Comparison of ENCODE assay signal across 8 cellular contexts in genomic region chr2:127387655-127388422, GRCh38. TPM values are rescaled to one million over a fixed set of nuclear protein-coding genes. Genes with fewer than 3 reads are reported as not detected.
A peak's percentile ranks its signal among the peaks of the same experiment; 100 is the strongest.
DNase-seq lines count a peak whose midpoint lies in the region; ATAC-seq and TF ChIP-seq lines count a peak whose summit lies in the region.

Gene MAP3K2, minus strand, starts transcription at chr2:127387975. Its CDS starts 44,846 bp downstream, at chr2:127343129.

- H3K4me1 ChIP-seq in parathyroid adenoma (peaks cover 20% of the 10 kb centered on the region), tibial artery (peaks cover 0 to 54% (median 16%) of the 10 kb centered on the region in 4 donors)

- ATAC-seq in HG02642 (IDR thresholded peaks at IDR 0.05; ENCODE audit: poor library complexity, unreplicated experiment) (peak; percentile 86), Right ventricle myocardium superior (ENCODE audit: poor library complexity) (peak; percentile 94)
- peak; percentile 75 for ATAC-seq in activated naive CD8-positive, alpha-beta T cell treated with anti-CD3 and anti-CD28 coated beads, Interleukin-2, amount 50 U/mL, for 24 hours

- DNase-seq in GM12865 (ENCODE audit: low read depth) = peak; percentile 97
- DNase-seq in NCI-H1105 treated with DMSO at 0.1 percent for 48 hours (lab: John Stamatoyannopoulos, UW) = peak; percentile 72
- peak; percentile 85 for DNase-seq in SW480 (ENCODE audit: low spot score)
- peak; percentile 96 for DNase-seq in activated naive CD8-positive, alpha-beta T cell treated with anti-CD3 and anti-CD28 coated beads, Interleukin-2, amount 50 U/mL, for 24 hours
- DNase-seq in Right ventricle myocardium superior = peak; percentile 95
- peak; percentile 90 to 97 for DNase-seq in tibial artery

- H3K4me2 ChIP-seq in parathyroid adenoma (ENCODE audit: low read length) = peak within 1 kb of the TSS; percentile 81

- peak within 1 kb of the TSS; percentile 89 for H2AFZ ChIP-seq in parathyroid adenoma

- H3K27me3 ChIP-seq in parathyroid adenoma (ENCODE audit: control insufficient read depth, insufficient read depth, low read length) (no peaks in the 10 kb centered on the region), tibial artery (no peaks in the 10 kb centered on the region)

- peak within 1 kb of the TSS; percentile 75 for H3K4me3 ChIP-seq in GM12865 (ENCODE audit: low read depth, low read length)
- H3K4me3 ChIP-seq in parathyroid adenoma (ENCODE audit: low read depth, low read length) = peak within 1 kb of the TSS; percentile 88
- H3K4me3 ChIP-seq in tibial artery = peak within 1 kb of the TSS; percentile 70 to 97

- H3K9me3 ChIP-seq in parathyroid adenoma (ENCODE audit: control insufficient read depth, low read length) (no peaks in the 10 kb centered on the region), tibial artery (no peaks in the 10 kb centered on the region)

- peaks cover 14% of the 10 kb centered on the region for H3K36me3 Mint-ChIP-seq in activated naive CD8-positive, alpha-beta T cell treated with anti-CD3 and anti-CD28 coated beads, Interleukin-2, amount 50 U/mL, for 24 hours (ENCODE audit: low read depth)

- H3K27me3 Mint-ChIP-seq in activated naive CD8-positive, alpha-beta T cell treated with anti-CD3 and anti-CD28 coated beads, Interleukin-2, amount 50 U/mL, for 24 hours = no peaks in the 10 kb centered on the region

- peak within 1 kb of the TSS; percentile 93 for H3K4me3 Mint-ChIP-seq in activated naive CD8-positive, alpha-beta T cell treated with anti-CD3 and anti-CD28 coated beads, Interleukin-2, amount 50 U/mL, for 24 hours

- H3K4me1 Mint-ChIP-seq in activated naive CD8-positive, alpha-beta T cell treated with anti-CD3 and anti-CD28 coated beads, Interleukin-2, amount 50 U/mL, for 24 hours = peaks cover 77% of the 10 kb centered on the region

- intact Hi-C loops in Right ventricle myocardium superior (cut with DNase I) (no loop called here), tibial artery (cut with DNase I; ENCODE audit: low total_unique reads) (loop anchor here (10.0 kb wide), 1 partner anchor 287 kb away; the partner anchor contains the start of gene LIMS2)

- H3K36me3 ChIP-seq in parathyroid adenoma (ENCODE audit: control insufficient read depth, insufficient read depth, low read length) = no peaks in the 10 kb centered on the region
- no peaks in the 10 kb centered on the region for H3K36me3 ChIP-seq in tibial artery

- H3K9me3 Mint-ChIP-seq in activated naive CD8-positive, alpha-beta T cell treated with anti-CD3 and anti-CD28 coated beads, Interleukin-2, amount 50 U/mL, for 24 hours = peaks cover 4% of the 10 kb centered on the region

- H3K79me2 ChIP-seq in parathyroid adenoma = peaks cover 11% of the 10 kb centered on the region

- H3K9ac ChIP-seq in parathyroid adenoma = peak within 1 kb of the TSS; percentile 99

- H3K27ac ChIP-seq in parathyroid adenoma (peak within 1 kb of the TSS; percentile 98), tibial artery (peak within 1 kb of the TSS; percentile 99 to 100)

- TF ChIP-seq CTCF in GM12865 (IDR thresholded peaks at IDR 0.05; ENCODE audit: insufficient read depth, low read depth, low read length, missing control alignments) (no peak), parathyroid adenoma (IDR thresholded peaks at IDR 0.05) (peak; percentile 17), tibial artery (IDR thresholded peaks at IDR 0.05) (no peak)

- peak within 1 kb of the TSS; percentile 94 for H3K27ac Mint-ChIP-seq in activated naive CD8-positive, alpha-beta T cell treated with anti-CD3 and anti-CD28 coated beads, Interleukin-2, amount 50 U/mL, for 24 hours

RNA-seq across cellular contexts. Expression of gene MAP3K2, which starts in this region (rescaled TPM):
- total RNA-seq in Right ventricle myocardium superior = 22.5 TPM

Comparison
In these comparisons a context has a peak if more than half of its experiments do, and no peak if none do; other contexts are left out.
1. Peak in every context shown above with its lines: DNase-seq, ATAC-seq, H3K4me3 ChIP-seq and H3K27ac ChIP-seq.